9 cellular contexts compared by ENCODE assay signal in genomic region chr10:73625004-73625883, GRCh38. TPM values are rescaled to one million over a fixed set of nuclear protein-coding genes. Genes with fewer than 3 reads are reported as not detected.
A peak's percentile ranks its signal among the peaks of the same experiment; 100 is the strongest.
DNase-seq lines count a peak whose midpoint lies in the region; ATAC-seq and TF ChIP-seq lines count a peak whose summit lies in the region.
"Had no signal": no experiment of that assay in that cellular context is flagged by ENCODE, and none has a peak within 500 bp of the region (broad histone marks: within the 10 kb centered on the region; RNA-seq: fewer than 3 reads in every experiment).

No MANE protein-coding gene starts in this region.

- 0 to 1% methylated on average over 38 to 46 of the region's 46 CpGs for WGBS in body of pancreas, 2 donors

- intact Hi-C loops in A673 (cut with micrococcal nuclease; ENCODE audit: unreplicated experiment) (no loop called here), body of pancreas (cut with DNase I) (loop anchor here (10.0 kb wide), 1 partner anchor 60 kb away; no protein-coding TSS in a partner anchor)

- POLR2A ChIA-PET in A673 (lab: Charles Lee; ENCODE audit: low non-redundant PET), result interaction anchor here (0.7 kb wide), 1 partner anchor 54 kb away, joined by 10 read pairs; no protein-coding TSS in a partner anchor

- no TSS peak for BruUV-seq in A673 (replicated peaks; lab: Mats Ljungman, UMichigan)

- H3K27me3 ChIP-seq in A673 (replicated peaks; ENCODE audit: insufficient read depth, low read depth, low read length, poor library complexity) (no peaks in the 10 kb centered on the region), body of pancreas (no peaks in the 10 kb centered on the region), skeletal muscle satellite cell (ENCODE audit: control insufficient read depth, insufficient read depth, low read length) (no peaks in the 10 kb centered on the region)

- H3K4me3 ChIP-seq in A673 (ENCODE audit: low read depth, low read length, poor library complexity, severe bottlenecking) (peak overlapping the region; percentile 78), body of pancreas (peak overlapping the region; percentile 66 to 71), skeletal muscle satellite cell (ENCODE audit: low read length) (peak overlapping the region; percentile 79)

- TF ChIP-seq POLR2A in body of pancreas (IDR thresholded peaks at IDR 0.05), result no peak

- peak overlapping the region; percentile 93 for H3K9ac ChIP-seq in ES-I3 (ENCODE audit: low read depth, low read length)
- H3K9ac ChIP-seq in skeletal muscle satellite cell (ENCODE audit: low read depth, low read length), result peak overlapping the region; percentile 89

- TF ChIP-seq CTCF in A673 (conservative IDR thresholded peaks at IDR 0.05; ENCODE audit: low read depth, low read length) (no peak), body of pancreas (IDR thresholded peaks at IDR 0.05) (no peak), GM10266 (IDR thresholded peaks at IDR 0.05; ENCODE audit: control insufficient read depth, insufficient read depth, low read depth, missing control alignments) (no peak)

- peak overlapping the region; percentile 95 for H3K4me2 ChIP-seq in skeletal muscle satellite cell (ENCODE audit: low read length)

- H3K27ac ChIP-seq in A673 (ENCODE audit: low read depth, low read length, poor library complexity, severe bottlenecking), result peak overlapping the region; percentile 84
- peak overlapping the region; percentile 57 to 87 (median 78) for H3K27ac ChIP-seq in body of pancreas

- DNase-seq in A673 (ENCODE audit: low spot score) (peak; percentile 67), NCI-H2227 treated with DMSO at 0.1 percent for 48 hours (lab: John Stamatoyannopoulos, UW) (peak; percentile 48), body of pancreas (peak in 3 of 4 donors; percentile 15 to 40 (median 16)), iPS-NIHi11 (ENCODE audit: low spot score) (peak; percentile 74), GM10266 (ENCODE audit: extremely low spot score) (no peak)

- CTCF ChIA-PET in A673 (lab: Charles Lee), result interaction anchor here (0.6 to 0.8 kb wide), 4 partner anchors 17 to 322 kb away, joined by 3 to 10 read pairs (median 4); no protein-coding TSS in a partner anchor

- H3K9me3 ChIP-seq in A673 (ENCODE audit: low read depth, low read length, poor library complexity, severe bottlenecking) (no peaks in the 10 kb centered on the region), ES-I3 (ENCODE audit: control insufficient read depth, insufficient read depth, low read length) (no peaks in the 10 kb centered on the region), body of pancreas (no peaks in the 10 kb centered on the region), skeletal muscle satellite cell (replicated peaks; ENCODE audit: low read length) (no peaks in the 10 kb centered on the region)

- ATAC-seq in HG02763 (IDR thresholded peaks at IDR 0.05; ENCODE audit: unreplicated experiment) (peak; percentile 37), body of pancreas (peak; percentile 60)

- H3K4me1 ChIP-seq in A673 (ENCODE audit: insufficient read depth, low read length, poor library complexity, severe bottlenecking) (peaks cover 6% of the 10 kb centered on the region), ES-I3 (ENCODE audit: insufficient read depth, low read length) (no peaks in the 10 kb centered on the region), body of pancreas (peaks cover 20% of the 10 kb centered on the region), skeletal muscle satellite cell (ENCODE audit: control insufficient read depth, insufficient read depth, low read length) (peaks cover 4% of the 10 kb centered on the region)

- H3K36me3 ChIP-seq in A673 (ENCODE audit: insufficient read depth, low read length, poor library complexity, severe bottlenecking), result no peaks in the 10 kb centered on the region
- no peaks in the 10 kb centered on the region for H3K36me3 ChIP-seq in ES-I3 (ENCODE audit: insufficient read depth, low read length)
- H3K36me3 ChIP-seq in body of pancreas (replicated peaks in 1 of 2; ENCODE audit: insufficient read depth in 1 of 2, low read depth in 2 of 2), result no peaks in the 10 kb centered on the region
- no peaks in the 10 kb centered on the region for H3K36me3 ChIP-seq in skeletal muscle satellite cell (ENCODE audit: insufficient read depth, low read length)

RNA-seq across cellular contexts. Expression of gene MYOZ1, which starts 16.0 kb away (rescaled TPM):
- total RNA-seq in A673 (2021) (0.19 TPM in 1 of 2 replicates, not detected in the other), body of pancreas (not detected)
- total RNA-seq in skeletal muscle satellite cell (2012; rRNA removed), result not detected in 2 replicates

RNA-seq across cellular contexts. Expression of gene SYNPO2L, which starts 30.6 kb away (rescaled TPM):
- 0.06 TPM in 1 of 2 replicates, not detected in the other for total RNA-seq in A673 (2021)
- total RNA-seq in body of pancreas, result not detected
- 0.22 TPM in 1 of 2 replicates, not detected in the other for total RNA-seq in skeletal muscle satellite cell (2012; rRNA removed)
- total RNA-seq: subcutaneous adipose tissue had no signal

RNA-seq across cellular contexts. Expression of gene USP54, which starts 34.1 kb away (rescaled TPM):
- total RNA-seq in A673 (2021) (35.4 and 35.9 TPM in 2 replicates), body of pancreas (10 to 100 TPM; 20.4 to 25.4 TPM)
- total RNA-seq in skeletal muscle satellite cell (2012; rRNA removed), result 10.1 and 12.5 TPM in 2 replicates
